8 cellular contexts compared by ENCODE assay signal in the genomic region with DNA sequence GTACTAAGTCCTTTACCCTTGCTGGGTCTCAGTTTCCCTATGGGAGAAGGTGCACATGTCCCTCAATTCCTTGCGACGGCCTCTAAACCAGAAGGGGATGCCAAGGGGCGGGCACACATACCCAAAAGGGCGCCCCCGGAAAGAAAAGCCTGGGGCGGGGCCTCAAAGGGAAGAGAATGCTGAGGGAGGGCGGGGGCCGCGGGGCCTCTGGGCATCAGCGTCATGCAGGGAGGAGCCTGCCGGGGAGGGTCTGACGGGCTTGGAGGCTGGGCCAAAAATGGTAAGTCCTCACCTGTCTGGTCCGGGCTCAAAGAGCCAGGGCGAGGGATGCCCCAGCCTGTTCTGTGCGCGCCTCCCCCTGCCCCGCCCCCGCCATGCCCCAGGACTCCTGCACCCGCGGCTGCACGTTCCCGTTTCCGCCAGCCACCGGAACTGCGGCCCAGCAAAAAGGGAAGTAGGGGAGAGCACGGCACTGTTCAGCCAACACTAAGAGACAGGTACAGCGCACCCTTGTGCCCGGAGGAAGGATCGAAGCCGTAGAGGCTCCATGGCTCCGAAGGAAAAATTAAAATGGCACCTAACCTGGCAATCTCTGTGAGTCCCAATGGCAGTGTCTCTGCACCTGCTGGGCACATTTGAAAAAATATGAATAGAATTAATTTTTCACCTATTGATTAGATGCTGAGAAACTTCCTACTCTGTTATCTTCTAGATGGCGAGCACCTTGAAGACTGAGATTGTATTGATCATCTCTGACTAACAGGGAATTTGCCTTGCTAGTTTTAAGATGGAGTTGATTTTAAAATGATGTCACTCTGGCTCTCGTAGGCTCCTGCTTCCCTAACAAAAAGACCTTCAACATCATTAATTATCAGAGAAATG. TPM values are rescaled to one million over a fixed set of nuclear protein-coding genes. Genes with fewer than 3 reads are reported as not detected.
DNase-seq lines count a peak whose midpoint lies in the region; ATAC-seq and TF ChIP-seq lines count a peak whose summit lies in the region.

A gene (minus strand): TSS at position 434 of the 882 bp plus-strand sequence. CDS start 14,976 bp downstream, outside the sequence.

- H3K36me3 Mint-ChIP-seq in T-helper 17 cell (ENCODE audit: low read depth) = no peaks in the 10 kb centered on the region

- peaks cover 12% of the 10 kb centered on the region for H3K4me1 Mint-ChIP-seq in T-helper 17 cell

- H3K9ac ChIP-seq in rectal smooth muscle tissue (ENCODE audit: low read length) = peak within 1 kb of the TSS; percentile 45

- H3K4me1 ChIP-seq in ascending aorta (peaks cover 0 to 5% of the 10 kb centered on the region in 2 donors), rectal smooth muscle tissue (ENCODE audit: control insufficient read depth, insufficient read depth, low read length) (peaks cover 20% of the 10 kb centered on the region)

- H3K27me3 ChIP-seq in ascending aorta = no peaks in the 10 kb centered on the region
- H3K27me3 ChIP-seq in rectal smooth muscle tissue (ENCODE audit: control insufficient read depth, insufficient read depth, low read length) = no peaks in the 10 kb centered on the region

- H3K4me3 ChIP-seq in ascending aorta (peak within 1 kb of the TSS; percentile 82 to 91), rectal smooth muscle tissue (ENCODE audit: low read length) (peak within 1 kb of the TSS; percentile 87)

- DNase-seq in NCI-H1694 treated with DMSO at 0.1 percent for 48 hours (lab: John Stamatoyannopoulos, UW) (peak; percentile 94), T-helper 17 cell (peak; percentile 88 to 92 (median 88)), ascending aorta (ENCODE audit: low spot score in 2 of 2) (peak; percentile 86 to 97), hepatic stellate cell (ENCODE audit: low spot score) (peak; percentile 93), cortex of kidney (lab: John Stamatoyannopoulos, UW) (no peak)

- ATAC-seq in GM18502 (IDR thresholded peaks at IDR 0.05; ENCODE audit: poor library complexity, unreplicated experiment) (peak; percentile 97), HG02943 (IDR thresholded peaks at IDR 0.05; ENCODE audit: low read depth, unreplicated experiment) (peak; percentile 99), T-helper 17 cell (peak; percentile 92)

- peak within 1 kb of the TSS; percentile 60 to 84 for H3K27ac ChIP-seq in ascending aorta
- H3K27ac ChIP-seq in rectal smooth muscle tissue (ENCODE audit: low read depth, low read length) = peak within 1 kb of the TSS; percentile 71

- peak within 1 kb of the TSS; percentile 81 for H3K27ac Mint-ChIP-seq in T-helper 17 cell

- TF ChIP-seq CTCF in ascending aorta (IDR thresholded peaks at IDR 0.05) = peak; percentile 61 to 84 (median 79)

- H3K36me3 ChIP-seq in ascending aorta (no peaks in the 10 kb centered on the region), rectal smooth muscle tissue (ENCODE audit: control insufficient read depth, insufficient read depth, low read length) (no peaks in the 10 kb centered on the region)

- no peaks in the 10 kb centered on the region for H3K27me3 Mint-ChIP-seq in T-helper 17 cell

- intact Hi-C loops in ascending aorta (cut with DNase I) = loop anchor here (10.0 kb wide), 1 partner anchor 788 kb away; a partner anchor contains a TSS

- H3K9me3 ChIP-seq in T-helper 17 cell (ENCODE audit: control insufficient read depth, low read length, poor library complexity, severe bottlenecking) (no peaks in the 10 kb centered on the region), ascending aorta (no peaks in the 10 kb centered on the region)

- H3K4me3 Mint-ChIP-seq in T-helper 17 cell = peak within 1 kb of the TSS; percentile 88

RNA-seq across cellular contexts. Expression of the gene that starts here (rescaled TPM):
- 1 to 10 TPM; 1.9 to 3.6 TPM for total RNA-seq in T-helper 17 cell
- total RNA-seq in ascending aorta = 1.6 TPM
